ENCODE assay signal across 25 cellular contexts in genomic region chr14:24639905-24640304, GRCh38. TPM values are rescaled to one million over a fixed set of nuclear protein-coding genes. Genes with fewer than 3 reads are reported as not detected.
"Had no signal": no experiment of that assay in that cellular context is flagged by ENCODE, and none has a peak within 500 bp of the region (broad histone marks: within the 10 kb centered on the region; RNA-seq: fewer than 3 reads in every experiment).

No MANE protein-coding gene starts in this region.

- DNase-seq: cortex of kidney; dorsolateral prefrontal cortex; effector CD8-positive, alpha-beta T cell; foreskin melanocyte; head of caudate nucleus; kidney; left cardiac atrium; left ventricle myocardium inferior; lower lobe of right lung; occipital lobe; pancreas; right cardiac atrium; small intestine; stimulated activated CD4-positive, alpha-beta T cell treated with anti-CD3 and anti-CD28 coated beads, Interleukin-12 subunit alpha, Interleukin-12 subunit beta, amount 100 ng/mL, for 4 hours; stimulated activated naive CD4-positive, alpha-beta T cell treated with Interleukin-2 at 50 U/mL for 16 hours; testis; upper lobe of right lung had no signal

- ATAC-seq: left cardiac atrium, lower lobe of right lung, pancreas, right cardiac atrium, upper lobe of right lung had no signal

- H3K4me3 Mint-ChIP-seq: memory B cell, mesothelial cell of epicardium, nephron had no signal

- H3K27me3 Mint-ChIP-seq: progenitor cell of endocrine pancreas had no signal

- H3K4me1 Mint-ChIP-seq: mesothelial cell of epicardium, nephron had no signal

- H3K9me3 Mint-ChIP-seq: memory B cell, nephron had no signal

- H3K27ac Mint-ChIP-seq: memory B cell, mesothelial cell of epicardium, nephron, progenitor cell of endocrine pancreas had no signal

- H3K36me3 Mint-ChIP-seq: memory B cell, mesothelial cell of epicardium had no signal

RNA-seq across cellular contexts. Expression of gene GZMB, which starts 5.9 kb away (rescaled TPM):
- total RNA-seq: hepatocyte, mesothelial cell of epicardium, myocyte, occipital lobe, progenitor cell of endocrine pancreas had no signal

RNA-seq across cellular contexts. Expression of gene GZMH, which starts 30.4 kb away (rescaled TPM):
- total RNA-seq: hepatocyte, left ventricle myocardium inferior, mesothelial cell of epicardium, myocyte, occipital lobe, progenitor cell of endocrine pancreas, subcutaneous adipose tissue, tibial nerve had no signal
